In genomic region chr21:45634511-45635183, GRCh38 we compare ENCODE assay signal across 1 cellular context.
TF ChIP-seq lines count a peak whose summit lies in the region.

No MANE protein-coding gene starts in this region.

TF ChIP-seq in K562, 482 proteins besides CTCF, POLR2A, EP300 and RAD21:
- TF ChIP-seq MLLT1 (IDR thresholded peaks at IDR 0.05) (0 out of 4 replicates have a peak, but pooled peaks of 1 of the 2 experiments have one; percentile 9), MEIS2 (IDR thresholded peaks at IDR 0.05; ENCODE audit: partially characterized antibody) (no peak), ZNF780A (CRISPR knock-in tag; IDR thresholded peaks at IDR 0.05) (no peak), TSC22D4 (tag; IDR thresholded peaks at IDR 0.05) (0 out of 2 replicates have a peak, but pooled peaks have one; percentile 45)
